In the genomic region with DNA sequence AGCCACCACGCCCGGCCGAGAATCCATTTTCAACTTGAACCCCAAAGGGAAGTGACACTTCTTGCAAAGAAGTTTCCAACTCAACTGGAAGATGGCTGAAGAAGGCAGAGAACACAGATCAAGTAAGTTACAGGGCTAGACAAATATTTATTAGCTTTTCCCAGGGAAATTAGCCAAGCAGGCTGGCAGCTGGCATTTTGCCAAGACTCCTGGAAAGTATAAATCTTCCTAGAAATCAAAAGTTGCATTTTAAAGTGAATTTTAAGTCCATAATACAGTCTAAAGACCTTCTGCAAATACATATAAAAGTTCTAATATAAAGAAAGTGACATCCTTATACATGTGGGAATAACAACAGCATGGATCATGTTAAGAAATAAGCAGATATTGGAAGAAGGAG, we compare ENCODE assay signal across 1 cellular context.
TF ChIP-seq lines count a peak whose summit lies in the region.

No MANE protein-coding gene starts in this region.

TF ChIP-seq in GM23338, 12 proteins besides CTCF, POLR2A, EP300 and RAD21:
- TF ChIP-seq CREB1 (CRISPR knock-in tag; IDR thresholded peaks at IDR 0.05; ENCODE audit: low read depth) (no peak), ZNF114 (CRISPR knock-in tag; IDR thresholded peaks at IDR 0.05) (no peak), JUNB (IDR thresholded peaks at IDR 0.05; ENCODE audit: unreplicated experiment) (no peak), EZH2 (IDR thresholded peaks at IDR 0.05; ENCODE audit: low read depth, unreplicated experiment) (no peak), EZH2phosphoT487 (IDR thresholded peaks at IDR 0.05; ENCODE audit: unreplicated experiment) (no peak), ZNF331 (CRISPR knock-in tag; IDR thresholded peaks at IDR 0.05; ENCODE audit: low read depth) (no peak), NANOG (IDR thresholded peaks at IDR 0.05; ENCODE audit: borderline replicate concordance) (no peak), POLR2AphosphoS5 (IDR thresholded peaks at IDR 0.05; ENCODE audit: low read depth) (no peak), STAT1 (IDR thresholded peaks at IDR 0.05; ENCODE audit: unreplicated experiment) (no peak)
- TF ChIP-seq, protein P1, sequence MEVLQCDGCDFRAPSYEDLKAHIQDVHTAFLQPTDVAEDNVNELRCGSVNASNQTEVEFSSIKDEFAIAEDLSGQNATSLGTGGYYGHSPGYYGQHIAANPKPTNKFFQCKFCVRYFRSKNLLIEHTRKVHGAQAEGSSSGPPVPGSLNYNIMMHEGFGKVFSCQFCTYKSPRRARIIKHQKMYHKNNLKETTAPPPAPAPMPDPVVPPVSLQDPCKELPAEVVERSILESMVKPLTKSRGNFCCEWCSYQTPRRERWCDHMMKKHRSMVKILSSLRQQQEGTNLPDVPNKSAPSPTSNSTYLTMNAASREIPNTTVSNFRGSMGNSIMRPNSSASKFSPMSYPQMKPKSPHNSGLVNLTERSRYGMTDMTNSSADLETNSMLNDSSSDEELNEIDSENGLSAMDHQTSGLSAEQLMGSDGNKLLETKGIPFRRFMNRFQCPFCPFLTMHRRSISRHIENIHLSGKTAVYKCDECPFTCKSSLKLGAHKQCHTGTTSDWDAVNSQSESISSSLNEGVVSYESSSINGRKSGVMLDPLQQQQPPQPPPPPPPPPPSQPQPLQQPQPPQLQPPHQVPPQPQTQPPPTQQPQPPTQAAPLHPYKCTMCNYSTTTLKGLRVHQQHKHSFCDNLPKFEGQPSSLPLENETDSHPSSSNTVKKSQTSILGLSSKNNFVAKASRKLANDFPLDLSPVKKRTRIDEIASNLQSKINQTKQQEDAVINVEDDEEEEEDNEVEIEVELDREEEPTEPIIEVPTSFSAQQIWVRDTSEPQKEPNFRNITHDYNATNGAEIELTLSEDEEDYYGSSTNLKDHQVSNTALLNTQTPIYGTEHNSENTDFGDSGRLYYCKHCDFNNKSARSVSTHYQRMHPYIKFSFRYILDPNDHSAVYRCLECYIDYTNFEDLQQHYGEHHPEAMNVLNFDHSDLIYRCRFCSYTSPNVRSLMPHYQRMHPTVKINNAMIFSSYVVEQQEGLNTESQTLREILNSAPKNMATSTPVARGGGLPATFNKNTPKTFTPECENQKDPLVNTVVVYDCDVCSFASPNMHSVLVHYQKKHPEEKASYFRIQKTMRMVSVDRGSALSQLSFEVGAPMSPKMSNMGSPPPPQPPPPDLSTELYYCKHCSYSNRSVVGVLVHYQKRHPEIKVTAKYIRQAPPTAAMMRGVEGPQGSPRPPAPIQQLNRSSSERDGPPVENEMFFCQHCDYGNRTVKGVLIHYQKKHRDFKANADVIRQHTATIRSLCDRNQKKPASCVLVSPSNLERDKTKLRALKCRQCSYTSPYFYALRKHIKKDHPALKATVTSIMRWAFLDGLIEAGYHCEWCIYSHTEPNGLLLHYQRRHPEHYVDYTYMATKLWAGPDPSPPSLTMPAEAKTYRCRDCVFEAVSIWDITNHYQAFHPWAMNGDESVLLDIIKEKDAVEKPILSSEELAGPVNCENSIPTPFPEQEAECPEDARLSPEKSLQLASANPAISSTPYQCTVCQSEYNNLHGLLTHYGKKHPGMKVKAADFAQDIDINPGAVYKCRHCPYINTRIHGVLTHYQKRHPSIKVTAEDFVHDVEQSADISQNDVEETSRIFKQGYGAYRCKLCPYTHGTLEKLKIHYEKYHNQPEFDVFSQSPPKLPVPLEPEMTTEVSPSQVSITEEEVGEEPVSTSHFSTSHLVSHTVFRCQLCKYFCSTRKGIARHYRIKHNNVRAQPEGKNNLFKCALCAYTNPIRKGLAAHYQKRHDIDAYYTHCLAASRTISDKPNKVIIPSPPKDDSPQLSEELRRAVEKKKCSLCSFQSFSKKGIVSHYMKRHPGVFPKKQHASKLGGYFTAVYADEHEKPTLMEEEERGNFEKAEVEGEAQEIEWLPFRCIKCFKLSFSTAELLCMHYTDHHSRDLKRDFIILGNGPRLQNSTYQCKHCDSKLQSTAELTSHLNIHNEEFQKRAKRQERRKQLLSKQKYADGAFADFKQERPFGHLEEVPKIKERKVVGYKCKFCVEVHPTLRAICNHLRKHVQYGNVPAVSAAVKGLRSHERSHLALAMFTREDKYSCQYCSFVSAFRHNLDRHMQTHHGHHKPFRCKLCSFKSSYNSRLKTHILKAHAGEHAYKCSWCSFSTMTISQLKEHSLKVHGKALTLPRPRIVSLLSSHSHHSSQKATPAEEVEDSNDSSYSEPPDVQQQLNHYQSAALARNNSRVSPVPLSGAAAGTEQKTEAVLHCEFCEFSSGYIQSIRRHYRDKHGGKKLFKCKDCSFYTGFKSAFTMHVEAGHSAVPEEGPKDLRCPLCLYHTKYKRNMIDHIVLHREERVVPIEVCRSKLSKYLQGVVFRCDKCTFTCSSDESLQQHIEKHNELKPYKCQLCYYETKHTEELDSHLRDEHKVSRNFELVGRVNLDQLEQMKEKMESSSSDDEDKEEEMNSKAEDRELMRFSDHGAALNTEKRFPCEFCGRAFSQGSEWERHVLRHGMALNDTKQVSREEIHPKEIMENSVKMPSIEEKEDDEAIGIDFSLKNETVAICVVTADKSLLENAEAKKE (CRISPR knock-in tag; IDR thresholded peaks at IDR 0.05) = no peak
- TF ChIP-seq, protein P2, sequence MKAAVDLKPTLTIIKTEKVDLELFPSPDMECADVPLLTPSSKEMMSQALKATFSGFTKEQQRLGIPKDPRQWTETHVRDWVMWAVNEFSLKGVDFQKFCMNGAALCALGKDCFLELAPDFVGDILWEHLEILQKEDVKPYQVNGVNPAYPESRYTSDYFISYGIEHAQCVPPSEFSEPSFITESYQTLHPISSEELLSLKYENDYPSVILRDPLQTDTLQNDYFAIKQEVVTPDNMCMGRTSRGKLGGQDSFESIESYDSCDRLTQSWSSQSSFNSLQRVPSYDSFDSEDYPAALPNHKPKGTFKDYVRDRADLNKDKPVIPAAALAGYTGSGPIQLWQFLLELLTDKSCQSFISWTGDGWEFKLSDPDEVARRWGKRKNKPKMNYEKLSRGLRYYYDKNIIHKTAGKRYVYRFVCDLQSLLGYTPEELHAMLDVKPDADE (IDR thresholded peaks at IDR 0.05) = no peak
- TF ChIP-seq, protein P3, sequence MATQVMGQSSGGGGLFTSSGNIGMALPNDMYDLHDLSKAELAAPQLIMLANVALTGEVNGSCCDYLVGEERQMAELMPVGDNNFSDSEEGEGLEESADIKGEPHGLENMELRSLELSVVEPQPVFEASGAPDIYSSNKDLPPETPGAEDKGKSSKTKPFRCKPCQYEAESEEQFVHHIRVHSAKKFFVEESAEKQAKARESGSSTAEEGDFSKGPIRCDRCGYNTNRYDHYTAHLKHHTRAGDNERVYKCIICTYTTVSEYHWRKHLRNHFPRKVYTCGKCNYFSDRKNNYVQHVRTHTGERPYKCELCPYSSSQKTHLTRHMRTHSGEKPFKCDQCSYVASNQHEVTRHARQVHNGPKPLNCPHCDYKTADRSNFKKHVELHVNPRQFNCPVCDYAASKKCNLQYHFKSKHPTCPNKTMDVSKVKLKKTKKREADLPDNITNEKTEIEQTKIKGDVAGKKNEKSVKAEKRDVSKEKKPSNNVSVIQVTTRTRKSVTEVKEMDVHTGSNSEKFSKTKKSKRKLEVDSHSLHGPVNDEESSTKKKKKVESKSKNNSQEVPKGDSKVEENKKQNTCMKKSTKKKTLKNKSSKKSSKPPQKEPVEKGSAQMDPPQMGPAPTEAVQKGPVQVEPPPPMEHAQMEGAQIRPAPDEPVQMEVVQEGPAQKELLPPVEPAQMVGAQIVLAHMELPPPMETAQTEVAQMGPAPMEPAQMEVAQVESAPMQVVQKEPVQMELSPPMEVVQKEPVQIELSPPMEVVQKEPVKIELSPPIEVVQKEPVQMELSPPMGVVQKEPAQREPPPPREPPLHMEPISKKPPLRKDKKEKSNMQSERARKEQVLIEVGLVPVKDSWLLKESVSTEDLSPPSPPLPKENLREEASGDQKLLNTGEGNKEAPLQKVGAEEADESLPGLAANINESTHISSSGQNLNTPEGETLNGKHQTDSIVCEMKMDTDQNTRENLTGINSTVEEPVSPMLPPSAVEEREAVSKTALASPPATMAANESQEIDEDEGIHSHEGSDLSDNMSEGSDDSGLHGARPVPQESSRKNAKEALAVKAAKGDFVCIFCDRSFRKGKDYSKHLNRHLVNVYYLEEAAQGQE (IDR thresholded peaks at IDR 0.05; ENCODE audit: unreplicated experiment) = no peak
TF ChIP-seq in GM23338: peak in this region for 0.
